In the genomic region with DNA sequence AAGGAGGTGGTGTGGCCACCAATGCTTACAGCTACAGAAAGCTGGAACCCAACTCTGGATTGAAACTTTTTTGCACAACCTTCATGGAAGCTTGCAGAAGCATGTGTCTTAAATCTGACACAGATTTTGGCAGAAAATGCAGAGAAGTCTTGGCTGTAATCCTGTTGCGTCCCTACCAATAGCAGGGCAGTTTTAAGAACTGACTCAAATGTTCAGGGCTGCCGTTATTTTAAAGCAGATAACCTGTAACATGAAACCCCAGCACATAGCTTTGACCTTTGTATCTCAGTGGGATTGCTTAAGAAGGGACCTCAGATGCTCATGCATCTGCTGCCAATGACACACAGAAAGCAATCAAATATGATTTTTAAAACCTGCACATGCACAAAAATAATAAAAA, we compare ENCODE assay signal across 13 cellular contexts. TPM values are rescaled to one million over a fixed set of nuclear protein-coding genes. Genes with fewer than 3 reads are reported as not detected.
DNase-seq lines count a peak whose midpoint lies in the region; TF ChIP-seq lines count a peak whose summit lies in the region.
"Had no signal": no experiment of that assay in that cellular context is flagged by ENCODE, and none has a peak within 500 bp of the region (broad histone marks: within the 10 kb centered on the region; RNA-seq: fewer than 3 reads in every experiment).

A gene with protein sequence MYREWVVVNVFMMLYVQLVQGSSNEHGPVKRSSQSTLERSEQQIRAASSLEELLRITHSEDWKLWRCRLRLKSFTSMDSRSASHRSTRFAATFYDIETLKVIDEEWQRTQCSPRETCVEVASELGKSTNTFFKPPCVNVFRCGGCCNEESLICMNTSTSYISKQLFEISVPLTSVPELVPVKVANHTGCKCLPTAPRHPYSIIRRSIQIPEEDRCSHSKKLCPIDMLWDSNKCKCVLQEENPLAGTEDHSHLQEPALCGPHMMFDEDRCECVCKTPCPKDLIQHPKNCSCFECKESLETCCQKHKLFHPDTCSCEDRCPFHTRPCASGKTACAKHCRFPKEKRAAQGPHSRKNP (minus strand): TSS at position 110 of the 400 bp plus-strand sequence. CDS start 467 bp downstream, outside the sequence.

- H3K27me3 Mint-ChIP-seq in nephron (ENCODE audit: low read depth) (no peaks in the 10 kb centered on the region), endodermal cell (ENCODE audit: insufficient read depth) (no peaks in the 10 kb centered on the region)
- no peaks in the 10 kb centered on the region for H3K27me3 Mint-ChIP-seq in activated CD4-positive, alpha-beta memory T cell treated with anti-CD3 and anti-CD28 coated beads for 36 hours

- H3K27ac ChIP-seq in endodermal cell (ENCODE audit: low read depth, low read length), result no peak within 1 kb of the TSS
- H3K27ac ChIP-seq: BLaER1, tibial nerve had no signal

- H3K9ac ChIP-seq in endodermal cell (ENCODE audit: extremely low read depth, low read length, poor library complexity, severe bottlenecking), result no peak within 1 kb of the TSS
- H3K9ac ChIP-seq: BLaER1 had no signal

- H3K27ac Mint-ChIP-seq in nephron, result peak within 1 kb of the TSS; percentile 56 to 76 (median 59)
- no peak within 1 kb of the TSS for H3K27ac Mint-ChIP-seq in endodermal cell
- H3K27ac Mint-ChIP-seq in activated CD4-positive, alpha-beta memory T cell treated with anti-CD3 and anti-CD28 coated beads for 36 hours, result no peak within 1 kb of the TSS
- H3K27ac Mint-ChIP-seq: activated CD8-positive, alpha-beta memory T cell treated with anti-CD3 and anti-CD28 coated beads, Interleukin-2, amount 10 ng/mL, durations not matched to agents 7 days and 5 days; mesothelial cell of epicardium had no signal

- DNase-seq in AG10803 (ENCODE audit: low read depth) (peak; percentile 65), NCI-H82 treated with DMSO at 0.1 percent for 48 hours (lab: John Stamatoyannopoulos, UW; ENCODE audit: unreplicated experiment) (peak; percentile 67), fibroblast of pulmonary artery (ENCODE audit: low read depth) (peak; percentile 71), islet precursor cell (no peak), endodermal cell (no peak), NCI-H446 treated with DMSO at 0.1 percent for 48 hours (lab: John Stamatoyannopoulos, UW) (no peak)
- DNase-seq in activated CD4-positive, alpha-beta memory T cell treated with anti-CD3 and anti-CD28 coated beads for 36 hours, result no peak
- DNase-seq: activated CD8-positive, alpha-beta memory T cell treated with anti-CD3 and anti-CD28 coated beads, Interleukin-2, amount 10 ng/mL, durations not matched to agents 7 days and 5 days; DMS79 treated with DMSO at 0.1 percent for 48 hours had no signal

- no peaks in the 10 kb centered on the region for H3K36me3 ChIP-seq in endodermal cell (ENCODE audit: control insufficient read depth, insufficient read depth, low read length)
- H3K36me3 ChIP-seq: BLaER1, tibial nerve had no signal

- 40 to 67% methylated on average over 1 to 2 of the region's 2 CpGs for WGBS in endodermal cell (ENCODE audit: insufficient coverage in 1 of 2, insufficient read length in 1 of 2), 2 experiments

- H3K4me1 ChIP-seq in endodermal cell (ENCODE audit: control insufficient read depth, insufficient read depth, low read length), result no peaks in the 10 kb centered on the region
- H3K4me1 ChIP-seq: BLaER1, tibial nerve had no signal

- no peaks in the 10 kb centered on the region for H3K36me3 Mint-ChIP-seq in nephron (ENCODE audit: low read depth)
- peaks cover 2% of the 10 kb centered on the region for H3K36me3 Mint-ChIP-seq in endodermal cell (ENCODE audit: low read depth)
- H3K36me3 Mint-ChIP-seq in activated CD4-positive, alpha-beta memory T cell treated with anti-CD3 and anti-CD28 coated beads for 36 hours, result no peaks in the 10 kb centered on the region
- H3K36me3 Mint-ChIP-seq: activated CD8-positive, alpha-beta memory T cell treated with anti-CD3 and anti-CD28 coated beads, Interleukin-2, amount 10 ng/mL, durations not matched to agents 7 days and 5 days; mesothelial cell of epicardium had no signal

- H3K9me3 Mint-ChIP-seq in nephron (no peaks in the 10 kb centered on the region), endodermal cell (no peaks in the 10 kb centered on the region)
- H3K9me3 Mint-ChIP-seq in activated CD4-positive, alpha-beta memory T cell treated with anti-CD3 and anti-CD28 coated beads for 36 hours, result no peaks in the 10 kb centered on the region
- H3K9me3 Mint-ChIP-seq: mesothelial cell of epicardium had no signal

- CTCF ChIA-PET in activated CD4-positive, alpha-beta memory T cell treated with anti-CD3 and anti-CD28 coated beads for 36 hours (lab: Charles Lee), result no interaction called here

- no peaks in the 10 kb centered on the region for H3K9me3 ChIP-seq in endodermal cell (ENCODE audit: control insufficient read depth, low read length)
- H3K9me3 ChIP-seq: BLaER1, tibial nerve had no signal

- peak within 1 kb of the TSS in 2 of 3 experiments; percentile 64 to 74 for H3K4me3 Mint-ChIP-seq in nephron
- H3K4me3 Mint-ChIP-seq in endodermal cell, result no peak within 1 kb of the TSS
- H3K4me3 Mint-ChIP-seq in activated CD4-positive, alpha-beta memory T cell treated with anti-CD3 and anti-CD28 coated beads for 36 hours, result no peak within 1 kb of the TSS
- H3K4me3 Mint-ChIP-seq: activated CD8-positive, alpha-beta memory T cell treated with anti-CD3 and anti-CD28 coated beads, Interleukin-2, amount 10 ng/mL, durations not matched to agents 7 days and 5 days; mesothelial cell of epicardium had no signal

- intact Hi-C loops in activated CD4-positive, alpha-beta memory T cell treated with anti-CD3 and anti-CD28 coated beads for 36 hours (cut with micrococcal nuclease), result no loop called here

- H3K4me3 ChIP-seq in AG10803 (ENCODE audit: low read length), result no peak within 1 kb of the TSS
- no peak within 1 kb of the TSS for H3K4me3 ChIP-seq in fibroblast of pulmonary artery (replicated peaks; ENCODE audit: low read depth, low read length)
- no peak within 1 kb of the TSS for H3K4me3 ChIP-seq in endodermal cell (ENCODE audit: low read length)
- H3K4me3 ChIP-seq: BLaER1, tibial nerve had no signal

- TF ChIP-seq CTCF in AG10803 (conservative IDR thresholded peaks at IDR 0.05; ENCODE audit: low read length), result no peak
- no peak for TF ChIP-seq CTCF in fibroblast of pulmonary artery (IDR thresholded peaks at IDR 0.05; ENCODE audit: low read length, missing control alignments)
- no peak for TF ChIP-seq CTCF in nephron (IDR thresholded peaks at IDR 0.05; ENCODE audit: unreplicated experiment in 3 of 3)
- TF ChIP-seq CTCF in endodermal cell (conservative IDR thresholded peaks at IDR 0.05), result no peak

- peaks cover 25% of the 10 kb centered on the region for H3K4me1 Mint-ChIP-seq in nephron
- peaks cover 7% of the 10 kb centered on the region for H3K4me1 Mint-ChIP-seq in endodermal cell
- H3K4me1 Mint-ChIP-seq in activated CD4-positive, alpha-beta memory T cell treated with anti-CD3 and anti-CD28 coated beads for 36 hours (ENCODE audit: low read depth), result no peaks in the 10 kb centered on the region
- H3K4me1 Mint-ChIP-seq: activated CD8-positive, alpha-beta memory T cell treated with anti-CD3 and anti-CD28 coated beads, Interleukin-2, amount 10 ng/mL, durations not matched to agents 7 days and 5 days had no signal

- POLR2A ChIA-PET in activated CD4-positive, alpha-beta memory T cell treated with anti-CD3 and anti-CD28 coated beads for 36 hours (lab: Charles Lee), result no interaction called here

- no peaks in the 10 kb centered on the region for H3K27me3 ChIP-seq in endodermal cell (ENCODE audit: control insufficient read depth, insufficient read depth, low read length, poor library complexity, severe bottlenecking)
- H3K27me3 ChIP-seq: tibial nerve had no signal

RNA-seq across cellular contexts. Expression of the gene that starts here (rescaled TPM):
- total RNA-seq in endodermal cell, result under 1 TPM; 0.27 to 0.42 TPM
- 1.5 TPM for polyA plus RNA-seq in endodermal cell (2013, experiment 1 of 2)
- 1.5 TPM for polyA plus RNA-seq in endodermal cell (2013, experiment 2 of 2)
- not detected for total RNA-seq in activated CD4-positive, alpha-beta memory T cell treated with anti-CD3 and anti-CD28 coated beads for 36 hours
- total RNA-seq: activated CD8-positive, alpha-beta memory T cell treated with anti-CD3 and anti-CD28 coated beads, Interleukin-2, amount 10 ng/mL, durations not matched to agents 7 days and 5 days had no signal

Comparison
In these comparisons a context has a peak if more than half of its experiments do, and no peak if none do; other contexts are left out.
1. DNase-seq: peak in AG10803 (single experiment), NCI-H82 treated with DMSO at 0.1 percent for 48 hours (single experiment) and fibroblast of pulmonary artery (single experiment); none in islet precursor cell (single experiment), endodermal cell (single experiment), activated CD4-positive, alpha-beta memory T cell treated with anti-CD3 and anti-CD28 coated beads for 36 hours (single experiment) and NCI-H446 treated with DMSO at 0.1 percent for 48 hours (single experiment).
2. H3K27ac Mint-ChIP-seq: peak in nephron (3 of 3); none in endodermal cell (single experiment) and activated CD4-positive, alpha-beta memory T cell treated with anti-CD3 and anti-CD28 coated beads for 36 hours (single experiment).
3. H3K4me3 Mint-ChIP-seq: peak in nephron (2 of 3); none in endodermal cell (single experiment) and activated CD4-positive, alpha-beta memory T cell treated with anti-CD3 and anti-CD28 coated beads for 36 hours (single experiment).